1 cellular context compared by ENCODE assay signal in the genomic region with DNA sequence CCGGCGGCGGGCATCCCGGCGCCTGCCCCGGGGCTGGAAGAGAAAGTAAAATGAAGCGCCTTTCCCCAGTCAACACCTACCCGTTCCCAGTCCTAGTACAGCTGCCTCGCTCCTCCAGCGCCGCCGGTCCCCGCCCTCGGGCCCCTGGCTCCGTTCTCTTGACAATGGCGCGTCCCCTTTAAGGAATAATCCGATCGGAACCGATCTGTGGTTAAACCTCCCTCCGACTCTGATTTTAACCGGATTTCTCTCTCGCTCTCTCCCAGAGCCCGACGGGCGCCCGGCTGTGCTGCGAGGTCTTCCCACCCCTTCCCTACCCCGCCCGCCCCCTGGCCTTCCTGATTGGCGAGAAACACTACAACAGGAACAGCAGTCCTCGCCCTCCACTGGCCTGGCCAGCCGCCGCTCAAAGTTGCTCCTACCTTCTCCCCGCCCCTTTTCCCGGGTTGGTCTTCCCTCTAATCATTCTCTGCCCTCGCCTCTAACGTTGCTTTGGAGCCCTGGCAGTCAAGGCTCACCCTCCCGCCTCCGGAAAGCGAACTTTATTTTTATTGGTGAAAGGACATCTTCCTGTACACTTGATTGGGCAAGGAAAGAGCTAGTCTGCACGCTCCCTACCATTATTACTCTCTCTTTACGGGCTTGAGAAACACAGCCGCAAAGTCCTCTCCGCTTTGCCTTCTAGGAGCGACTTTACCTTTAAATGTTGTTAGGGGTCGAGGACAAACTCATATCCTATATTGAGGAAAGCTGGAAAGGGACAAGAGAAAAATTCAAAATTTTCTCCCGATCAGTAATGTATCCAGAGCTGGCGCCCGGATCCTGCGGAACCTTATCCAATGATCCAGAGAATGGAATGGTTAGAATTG.
TF ChIP-seq lines count a peak whose summit lies in the region.

A gene (minus strand): TSS at position 282 of the 869 bp plus-strand sequence. CDS start 145,869 bp downstream, outside the sequence.

TF ChIP-seq in neural cell, 6 proteins besides CTCF, POLR2A, EP300 and RAD21 (continued from another document):
- TF ChIP-seq, protein P1, sequence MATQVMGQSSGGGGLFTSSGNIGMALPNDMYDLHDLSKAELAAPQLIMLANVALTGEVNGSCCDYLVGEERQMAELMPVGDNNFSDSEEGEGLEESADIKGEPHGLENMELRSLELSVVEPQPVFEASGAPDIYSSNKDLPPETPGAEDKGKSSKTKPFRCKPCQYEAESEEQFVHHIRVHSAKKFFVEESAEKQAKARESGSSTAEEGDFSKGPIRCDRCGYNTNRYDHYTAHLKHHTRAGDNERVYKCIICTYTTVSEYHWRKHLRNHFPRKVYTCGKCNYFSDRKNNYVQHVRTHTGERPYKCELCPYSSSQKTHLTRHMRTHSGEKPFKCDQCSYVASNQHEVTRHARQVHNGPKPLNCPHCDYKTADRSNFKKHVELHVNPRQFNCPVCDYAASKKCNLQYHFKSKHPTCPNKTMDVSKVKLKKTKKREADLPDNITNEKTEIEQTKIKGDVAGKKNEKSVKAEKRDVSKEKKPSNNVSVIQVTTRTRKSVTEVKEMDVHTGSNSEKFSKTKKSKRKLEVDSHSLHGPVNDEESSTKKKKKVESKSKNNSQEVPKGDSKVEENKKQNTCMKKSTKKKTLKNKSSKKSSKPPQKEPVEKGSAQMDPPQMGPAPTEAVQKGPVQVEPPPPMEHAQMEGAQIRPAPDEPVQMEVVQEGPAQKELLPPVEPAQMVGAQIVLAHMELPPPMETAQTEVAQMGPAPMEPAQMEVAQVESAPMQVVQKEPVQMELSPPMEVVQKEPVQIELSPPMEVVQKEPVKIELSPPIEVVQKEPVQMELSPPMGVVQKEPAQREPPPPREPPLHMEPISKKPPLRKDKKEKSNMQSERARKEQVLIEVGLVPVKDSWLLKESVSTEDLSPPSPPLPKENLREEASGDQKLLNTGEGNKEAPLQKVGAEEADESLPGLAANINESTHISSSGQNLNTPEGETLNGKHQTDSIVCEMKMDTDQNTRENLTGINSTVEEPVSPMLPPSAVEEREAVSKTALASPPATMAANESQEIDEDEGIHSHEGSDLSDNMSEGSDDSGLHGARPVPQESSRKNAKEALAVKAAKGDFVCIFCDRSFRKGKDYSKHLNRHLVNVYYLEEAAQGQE (IDR thresholded peaks at IDR 0.05; ENCODE audit: borderline replicate concordance), result peak; percentile 36
- TF ChIP-seq MXI1 (conservative IDR thresholded peaks at IDR 0.05; ENCODE audit: poor library complexity, severe bottlenecking) (no peak), TAF1 (IDR thresholded peaks at IDR 0.05; ENCODE audit: low read depth) (peak; percentile 11), SMC3 (conservative IDR thresholded peaks at IDR 0.05; ENCODE audit: poor library complexity) (no peak)
TF ChIP-seq in neural cell: peak in this region for 3.
